In the genomic region with DNA sequence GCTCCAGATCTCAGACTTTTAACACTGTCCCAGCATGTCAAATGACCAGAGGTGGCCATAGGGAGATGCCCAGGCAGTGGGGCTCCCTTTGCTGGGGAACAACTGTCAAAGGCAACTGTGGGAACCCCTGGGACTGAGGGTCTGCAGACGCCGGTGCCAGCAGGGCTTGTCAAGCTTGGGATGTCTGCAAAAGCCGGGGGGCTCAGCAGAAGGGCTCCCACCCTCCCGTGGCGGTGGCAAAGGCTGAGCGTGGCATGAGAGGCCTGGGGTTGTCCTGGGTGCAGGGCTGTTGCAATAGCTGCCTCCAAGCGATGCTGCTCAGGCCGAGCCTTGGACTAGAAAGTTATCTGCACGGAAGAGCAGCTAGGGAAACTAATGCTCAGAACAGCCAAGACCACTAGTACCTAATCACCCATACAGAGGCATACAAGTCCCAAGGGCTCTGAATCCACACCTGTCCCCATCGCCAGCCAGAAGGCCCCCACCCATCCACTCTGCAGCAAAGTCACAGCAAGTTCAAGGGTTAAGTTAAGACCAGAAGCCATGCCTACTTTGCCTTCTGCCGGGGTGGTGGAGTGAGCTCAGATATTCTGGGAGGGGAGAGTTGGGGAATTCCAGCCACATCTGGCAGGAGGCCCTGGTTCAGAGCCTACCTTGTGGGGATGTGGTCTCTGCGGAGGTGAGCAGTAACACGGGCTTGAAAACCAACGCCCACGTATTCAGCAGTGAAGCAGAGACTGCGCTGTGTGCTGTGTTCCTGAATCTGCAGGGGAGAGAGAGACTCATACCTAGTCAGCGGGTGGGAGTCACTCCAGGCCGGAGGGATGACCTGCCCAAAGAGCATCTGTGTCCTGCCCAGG, we compare ENCODE assay signal across 1 cellular context.
A peak's percentile ranks its signal among the peaks of the same experiment; 100 is the strongest.
TF ChIP-seq lines count a peak whose summit lies in the region.

No MANE protein-coding gene starts in this region.

TF ChIP-seq in GM12878, 131 proteins besides CTCF, POLR2A, EP300 and RAD21 (continued from another document and continues in another):
- TF ChIP-seq ZBTB40 (IDR thresholded peaks at IDR 0.05; ENCODE audit: borderline replicate concordance) (no peak), ZBED1 (IDR thresholded peaks at IDR 0.05; ENCODE audit: borderline replicate concordance) (peak; percentile 57; the same call in 1 of the 2 replicates), WRNIP1 (IDR thresholded peaks at IDR 0.05; ENCODE audit: borderline replicate concordance, low read depth, low read length) (no peak), PAX5 (IDR thresholded peaks at IDR 0.05; ENCODE audit: borderline replicate concordance, low read depth, low read length) (peak; percentile 83), MXI1 (IDR thresholded peaks at IDR 0.05; ENCODE audit: low read depth, low read length) (0 out of 2 replicates have a peak, but pooled peaks have one; percentile 30), CHD4 (IDR thresholded peaks at IDR 0.05) (no peak), FOS (IDR thresholded peaks at IDR 0.05; ENCODE audit: borderline replicate concordance, extremely low read depth, insufficient read length) (no peak), HDGF (IDR thresholded peaks at IDR 0.05) (no peak), SIX5 (IDR thresholded peaks at IDR 0.05; ENCODE audit: low read depth, low read length, severe bottlenecking) (no peak), MYB (IDR thresholded peaks at IDR 0.05; ENCODE audit: borderline replicate concordance, low read depth, low read length) (no peak), MAX (IDR thresholded peaks at IDR 0.05; ENCODE audit: low read depth, low read length) (no peak; the same call in 1 of the 2 replicates), ZNF217 (IDR thresholded peaks at IDR 0.05) (no peak), POU2F2 (IDR thresholded peaks at IDR 0.05; ENCODE audit: borderline replicate concordance, low read depth, low read length) (0 out of 3 replicates have a peak, but pooled peaks have one; percentile 34), ZBTB11 (CRISPR knock-in tag; IDR thresholded peaks at IDR 0.05) (no peak), BCL3 (IDR thresholded peaks at IDR 0.05; ENCODE audit: borderline replicate concordance, insufficient read depth, low read depth, low read length, poor library complexity, severe bottlenecking) (peak; percentile 52), BHLHE40 (IDR thresholded peaks at IDR 0.05; ENCODE audit: borderline replicate concordance in 1 of 2, low read depth in 2 of 2, low read length in 1 of 2) (peak; percentile 76 to 84), MEF2B (IDR thresholded peaks at IDR 0.05; ENCODE audit: partially characterized antibody, poor library complexity, severe bottlenecking) (peak; percentile 78), BACH1 (IDR thresholded peaks at IDR 0.05; ENCODE audit: borderline replicate concordance) (no peak), POLR2AphosphoS5 (IDR thresholded peaks at IDR 0.05; ENCODE audit: low read length) (peak; percentile 60; the same call in 1 of the 2 replicates), IRF5 (IDR thresholded peaks at IDR 0.05; ENCODE audit: borderline replicate concordance) (no peak), RAD51 (IDR thresholded peaks at IDR 0.05) (no peak), JUNB (IDR thresholded peaks at IDR 0.05) (no peak), ZZZ3 (IDR thresholded peaks at IDR 0.05; ENCODE audit: control insufficient read depth, insufficient read length, low read depth) (no peak), MYC (IDR thresholded peaks at IDR 0.05; ENCODE audit: insufficient read depth, insufficient read length, insufficient replicate concordance, low read length, severe bottlenecking) (no peak), TCF7 (IDR thresholded peaks at IDR 0.05; ENCODE audit: borderline replicate concordance) (no peak), CHD2 (IDR thresholded peaks at IDR 0.05; ENCODE audit: borderline replicate concordance, low read depth, low read length) (no peak)
- TF ChIP-seq, protein P1, sequence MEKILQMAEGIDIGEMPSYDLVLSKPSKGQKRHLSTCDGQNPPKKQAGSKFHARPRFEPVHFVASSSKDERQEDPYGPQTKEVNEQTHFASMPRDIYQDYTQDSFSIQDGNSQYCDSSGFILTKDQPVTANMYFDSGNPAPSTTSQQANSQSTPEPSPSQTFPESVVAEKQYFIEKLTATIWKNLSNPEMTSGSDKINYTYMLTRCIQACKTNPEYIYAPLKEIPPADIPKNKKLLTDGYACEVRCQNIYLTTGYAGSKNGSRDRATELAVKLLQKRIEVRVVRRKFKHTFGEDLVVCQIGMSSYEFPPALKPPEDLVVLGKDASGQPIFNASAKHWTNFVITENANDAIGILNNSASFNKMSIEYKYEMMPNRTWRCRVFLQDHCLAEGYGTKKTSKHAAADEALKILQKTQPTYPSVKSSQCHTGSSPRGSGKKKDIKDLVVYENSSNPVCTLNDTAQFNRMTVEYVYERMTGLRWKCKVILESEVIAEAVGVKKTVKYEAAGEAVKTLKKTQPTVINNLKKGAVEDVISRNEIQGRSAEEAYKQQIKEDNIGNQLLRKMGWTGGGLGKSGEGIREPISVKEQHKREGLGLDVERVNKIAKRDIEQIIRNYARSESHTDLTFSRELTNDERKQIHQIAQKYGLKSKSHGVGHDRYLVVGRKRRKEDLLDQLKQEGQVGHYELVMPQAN (conservative IDR thresholded peaks at IDR 0.05): no peak
- TF ChIP-seq, protein P2, sequence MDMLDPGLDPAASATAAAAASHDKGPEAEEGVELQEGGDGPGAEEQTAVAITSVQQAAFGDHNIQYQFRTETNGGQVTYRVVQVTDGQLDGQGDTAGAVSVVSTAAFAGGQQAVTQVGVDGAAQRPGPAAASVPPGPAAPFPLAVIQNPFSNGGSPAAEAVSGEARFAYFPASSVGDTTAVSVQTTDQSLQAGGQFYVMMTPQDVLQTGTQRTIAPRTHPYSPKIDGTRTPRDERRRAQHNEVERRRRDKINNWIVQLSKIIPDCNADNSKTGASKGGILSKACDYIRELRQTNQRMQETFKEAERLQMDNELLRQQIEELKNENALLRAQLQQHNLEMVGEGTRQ (IDR thresholded peaks at IDR 0.05; ENCODE audit: borderline replicate concordance, low read depth, low read length): no peak
- TF ChIP-seq, protein P3, sequence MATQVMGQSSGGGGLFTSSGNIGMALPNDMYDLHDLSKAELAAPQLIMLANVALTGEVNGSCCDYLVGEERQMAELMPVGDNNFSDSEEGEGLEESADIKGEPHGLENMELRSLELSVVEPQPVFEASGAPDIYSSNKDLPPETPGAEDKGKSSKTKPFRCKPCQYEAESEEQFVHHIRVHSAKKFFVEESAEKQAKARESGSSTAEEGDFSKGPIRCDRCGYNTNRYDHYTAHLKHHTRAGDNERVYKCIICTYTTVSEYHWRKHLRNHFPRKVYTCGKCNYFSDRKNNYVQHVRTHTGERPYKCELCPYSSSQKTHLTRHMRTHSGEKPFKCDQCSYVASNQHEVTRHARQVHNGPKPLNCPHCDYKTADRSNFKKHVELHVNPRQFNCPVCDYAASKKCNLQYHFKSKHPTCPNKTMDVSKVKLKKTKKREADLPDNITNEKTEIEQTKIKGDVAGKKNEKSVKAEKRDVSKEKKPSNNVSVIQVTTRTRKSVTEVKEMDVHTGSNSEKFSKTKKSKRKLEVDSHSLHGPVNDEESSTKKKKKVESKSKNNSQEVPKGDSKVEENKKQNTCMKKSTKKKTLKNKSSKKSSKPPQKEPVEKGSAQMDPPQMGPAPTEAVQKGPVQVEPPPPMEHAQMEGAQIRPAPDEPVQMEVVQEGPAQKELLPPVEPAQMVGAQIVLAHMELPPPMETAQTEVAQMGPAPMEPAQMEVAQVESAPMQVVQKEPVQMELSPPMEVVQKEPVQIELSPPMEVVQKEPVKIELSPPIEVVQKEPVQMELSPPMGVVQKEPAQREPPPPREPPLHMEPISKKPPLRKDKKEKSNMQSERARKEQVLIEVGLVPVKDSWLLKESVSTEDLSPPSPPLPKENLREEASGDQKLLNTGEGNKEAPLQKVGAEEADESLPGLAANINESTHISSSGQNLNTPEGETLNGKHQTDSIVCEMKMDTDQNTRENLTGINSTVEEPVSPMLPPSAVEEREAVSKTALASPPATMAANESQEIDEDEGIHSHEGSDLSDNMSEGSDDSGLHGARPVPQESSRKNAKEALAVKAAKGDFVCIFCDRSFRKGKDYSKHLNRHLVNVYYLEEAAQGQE (IDR thresholded peaks at IDR 0.05; ENCODE audit: low read depth, low read length): no peak
